20 cellular contexts compared by ENCODE assay signal in the genomic region with DNA sequence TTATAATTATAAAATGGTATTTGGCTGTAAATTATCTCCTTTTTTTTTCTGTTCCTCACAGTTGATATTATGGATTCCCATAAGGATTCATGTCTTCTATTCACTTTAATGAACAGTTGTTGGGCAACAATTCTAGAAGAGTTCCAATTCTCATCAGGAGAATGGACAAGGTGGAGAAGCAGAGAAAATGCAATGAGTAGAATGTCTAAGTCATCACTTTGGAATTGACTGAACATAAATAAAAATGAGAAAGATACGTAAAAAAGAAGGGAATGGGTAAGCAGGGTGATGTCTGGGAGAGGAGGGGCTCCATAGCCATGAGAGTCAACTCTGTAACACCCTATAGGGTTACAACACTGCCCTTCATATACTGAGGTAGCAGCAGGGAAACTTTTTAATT. TPM values are rescaled to one million over a fixed set of nuclear protein-coding genes. Genes with fewer than 3 reads are reported as not detected.
DNase-seq lines count a peak whose midpoint lies in the region; ATAC-seq and TF ChIP-seq lines count a peak whose summit lies in the region.
"Had no signal": no experiment of that assay in that cellular context is flagged by ENCODE, and none has a peak within 500 bp of the region (broad histone marks: within the 10 kb centered on the region; RNA-seq: fewer than 3 reads in every experiment).

No MANE protein-coding gene starts in this region.

- peaks cover 56% of the 10 kb centered on the region for H3K4me1 Mint-ChIP-seq in HFFc6 (ENCODE audit: low read depth)

- peak overlapping the region; percentile 15; the same call in 1 of the 2 replicates for H3K27ac ChIP-seq in ACC112 (ENCODE audit: low read depth, low read length)
- H3K27ac ChIP-seq in mammary epithelial cell (ENCODE audit: insufficient read depth, low read depth, low read length), result no peak overlapping the region
- H3K27ac ChIP-seq in osteoblast (ENCODE audit: low read depth, low read length), result no peak overlapping the region
- H3K27ac ChIP-seq in aorta (ENCODE audit: low read depth in 1 of 2, low read length in 2 of 2), result no peak overlapping the region
- H3K27ac ChIP-seq in Peyer's patch, result no peak overlapping the region
- H3K27ac ChIP-seq: HL-60 had no signal

- H3K9me3 Mint-ChIP-seq in HFFc6, result no peaks in the 10 kb centered on the region
- H3K9me3 Mint-ChIP-seq: CD4-positive, alpha-beta T cell; H9 had no signal

- TF ChIP-seq POLR2A in Peyer's patch (IDR thresholded peaks at IDR 0.05), result no peak

- H4K20me1 ChIP-seq in mammary epithelial cell (ENCODE audit: insufficient read depth, low read length), result no peaks in the 10 kb centered on the region
- H4K20me1 ChIP-seq in osteoblast (ENCODE audit: insufficient read depth, low read length), result no peaks in the 10 kb centered on the region

- H3K36me3 Mint-ChIP-seq in HFFc6 (ENCODE audit: low read depth), result peaks cover 27% of the 10 kb centered on the region

- H3K79me2 ChIP-seq in ACC112 (ENCODE audit: control insufficient read depth, insufficient read depth, low read length, unreplicated experiment), result peaks cover 32% of the 10 kb centered on the region
- H3K79me2 ChIP-seq in mammary epithelial cell (ENCODE audit: insufficient read depth, low read length), result peaks cover 39% of the 10 kb centered on the region
- H3K79me2 ChIP-seq in osteoblast (ENCODE audit: insufficient read depth, low read length), result peaks cover 29% of the 10 kb centered on the region

- H2AFZ ChIP-seq in ACC112 (ENCODE audit: low read length, unreplicated experiment), result peak overlapping the region; percentile 16
- H2AFZ ChIP-seq in mammary epithelial cell (ENCODE audit: low read depth, low read length), result no peak overlapping the region
- H2AFZ ChIP-seq in osteoblast (ENCODE audit: low read length), result no peak overlapping the region

- H3K4me3 Mint-ChIP-seq in HFFc6, result peak overlapping the region; percentile 9; the same call in 1 of the 2 replicates

- H3K36me3 ChIP-seq in ACC112 (ENCODE audit: insufficient read depth, low read length) (peaks cover 13% of the 10 kb centered on the region), mammary epithelial cell (ENCODE audit: insufficient read depth, low read length) (no peaks in the 10 kb centered on the region), osteoblast (ENCODE audit: insufficient read depth, low read length) (no peaks in the 10 kb centered on the region), aorta (ENCODE audit: control insufficient read depth in 1 of 2, insufficient read depth in 2 of 2, low read length in 1 of 2) (no peaks in the 10 kb centered on the region), Peyer's patch (no peaks in the 10 kb centered on the region)
- H3K36me3 ChIP-seq: BE2C had no signal

- CTCF ChIA-PET in mammary epithelial cell (lab: Charles Lee; ENCODE audit: low non-redundant PET), result no interaction called here

- no TSS peak for BruUV-seq in mammary epithelial cell (replicated peaks; lab: Mats Ljungman, UMichigan)

- DNase-seq in HFFc6 (no peak), mammary epithelial cell (no peak), osteoblast (ENCODE audit: insufficient read length, low spot score, missing footprints) (peak; percentile 36), AG08395 (ENCODE audit: low spot score) (no peak), aorta (no peak), Peyer's patch (no peak), cerebellar nuclear complex (lab: John Stamatoyannopoulos, UW) (no peak)
- DNase-seq: BE2C; Calu3; CD4-positive, alpha-beta T cell; DMS53; H9; MV-4-11; NCI-H1417; NCI-H187 treated with DMSO at 0.1 percent for 48 hours; NCI-H446; NK-92 treated with Interleukin-12 subunit alpha and Interleukin-12 subunit beta, amount 100 ng/mL, for 24 hours had no signal

- H3K4me3 ChIP-seq in ACC112 (ENCODE audit: low read depth, low read length) (no peak overlapping the region; the same call in 1 of the 2 replicates), mammary epithelial cell (replicated peaks in 1 of 3; ENCODE audit: insufficient read depth in 1 of 3, low read depth in 2 of 3, low read length in 3 of 3) (no peak overlapping the region), osteoblast (ENCODE audit: insufficient read depth, low read length) (no peak overlapping the region), aorta (ENCODE audit: low read length in 2 of 2) (no peak overlapping the region), Peyer's patch (no peak overlapping the region)

- peak overlapping the region; percentile 81 for H3K27ac Mint-ChIP-seq in HFFc6
- H3K27ac Mint-ChIP-seq: CD4-positive, alpha-beta T cell; H9 had no signal

- TF ChIP-seq CTCF in HFFc6 (IDR thresholded peaks at IDR 0.05) (no peak), mammary epithelial cell (conservative IDR thresholded peaks at IDR 0.05 in 1 of 2, IDR thresholded peaks at IDR 0.05 in 1 of 2; ENCODE audit: extremely low read depth in 1 of 2, insufficient read depth in 1 of 2, low read depth in 1 of 2, low read length in 2 of 2) (no peak), osteoblast (IDR thresholded peaks at IDR 0.05; ENCODE audit: extremely low read depth, low read depth, low read length) (no peak), Peyer's patch (IDR thresholded peaks at IDR 0.05) (no peak)

- H3K9ac ChIP-seq in mammary epithelial cell (ENCODE audit: insufficient read depth, low read length), result no peak overlapping the region

- H3K4me1 ChIP-seq in ACC112 (ENCODE audit: control insufficient read depth, insufficient read depth, low read length, unreplicated experiment) (peaks cover 37% of the 10 kb centered on the region), mammary epithelial cell (ENCODE audit: insufficient read depth, low read length) (peaks cover 25% of the 10 kb centered on the region), osteoblast (ENCODE audit: insufficient read depth, low read length) (peaks cover 24% of the 10 kb centered on the region), aorta (ENCODE audit: control insufficient read depth in 1 of 2, insufficient read depth in 2 of 2, low read length in 2 of 2) (no peaks in the 10 kb centered on the region), Peyer's patch (peaks cover 0 to 11% (median 5%) of the 10 kb centered on the region in 4 donors)
- H3K4me1 ChIP-seq: BE2C had no signal

- dilution Hi-C loops in mammary epithelial cell (cut with HindIII; ENCODE audit: low sequenced_read_pairs), result no loop called here

- ATAC-seq in aorta (ENCODE audit: low FRiP score), result no peak
- ATAC-seq: Right ventricle myocardium inferior had no signal

- 0 out of 2 replicates have a peak, but pooled peaks cover 3% of the 10 kb centered on the region for H3K27me3 Mint-ChIP-seq in HFFc6 (ENCODE audit: insufficient read depth)

- H3K4me2 ChIP-seq in mammary epithelial cell (ENCODE audit: insufficient read depth, low read depth, low read length) (peak overlapping the region; percentile 9), osteoblast (ENCODE audit: insufficient read depth, low read length) (no peak overlapping the region)

- WGBS in mammary epithelial cell (ENCODE audit: low coverage, missing lambda C conversion rate), result 100% methylated on average over 1 of the region's 1 CpG
- WGBS in aorta, 2 donors, result 37 to 48% methylated on average over 1 of the region's 1 CpG

- H3K9me3 ChIP-seq in mammary epithelial cell (replicated peaks; ENCODE audit: insufficient read depth, low read length) (no peaks in the 10 kb centered on the region), osteoblast (ENCODE audit: low read depth, low read length) (no peaks in the 10 kb centered on the region), aorta (ENCODE audit: control insufficient read depth, low read length) (no peaks in the 10 kb centered on the region), Peyer's patch (no peaks in the 10 kb centered on the region)
- H3K9me3 ChIP-seq: BE2C had no signal

- in situ Hi-C loops in mammary epithelial cell (cut with MboI; ENCODE audit: low sequenced_read_pairs in 2 of 2), result loop anchor here in 1 of 2 donors (10.0 kb wide), 1 partner anchor 143 kb away; no protein-coding TSS in a partner anchor

- intact Hi-C loops in mammary epithelial cell (cut with micrococcal nuclease) (loop anchor here (5.0 kb wide), 1 partner anchor 225 kb away; no protein-coding TSS in a partner anchor), aorta (cut with DNase I) (loop anchor here (5.0 kb wide), 2 partner anchors 45 to 50 kb away; no protein-coding TSS in a partner anchor)

- H3K27me3 ChIP-seq in ACC112 (ENCODE audit: insufficient read depth, low read length) (no peaks in the 10 kb centered on the region), mammary epithelial cell (ENCODE audit: insufficient read depth, low read length) (no peaks in the 10 kb centered on the region), osteoblast (ENCODE audit: insufficient read depth, low read length) (no peaks in the 10 kb centered on the region), aorta (ENCODE audit: control insufficient read depth in 1 of 2, insufficient read depth in 2 of 2, low read length in 1 of 2) (no peaks in the 10 kb centered on the region), Peyer's patch (no peaks in the 10 kb centered on the region)

RNA-seq across cellular contexts. Expression of gene CAV2, which starts 1.8 kb away (rescaled TPM):
- 100 to 1,000 TPM; 157 to 229 (median 186) TPM for total RNA-seq in HFFc6 (2021; fragmentation: NEBNext Ultra II Directional; extraction: Animal tissue kit (Norgen Biotek cat#: 25700))
- total RNA-seq in mammary epithelial cell, result 100 to 1,000 TPM; 253 to 385 TPM
- polyA plus RNA-seq in mammary epithelial cell, result 402 TPM
- 674 TPM for polyA minus RNA-seq in mammary epithelial cell
- total RNA-seq in osteoblast, result 62.8 and 67.3 TPM in 2 replicates
- total RNA-seq in aorta, result 100 to 1,000 TPM in 1 of 2 donors, 10 to 100 TPM in 1; 86.7 to 131 TPM
- 10 to 100 TPM; 81.8 to 89.8 TPM for polyA plus RNA-seq in aorta
- 10 to 100 TPM; 11.8 to 13.9 (median 12.6) TPM for total RNA-seq in Peyer's patch
- total RNA-seq: CD4-positive, alpha-beta T cell had no signal

RNA-seq across cellular contexts. Expression of gene CAV1, which starts 27.1 kb away (rescaled TPM):
- total RNA-seq in HFFc6 (2021; fragmentation: NEBNext Ultra II Directional; extraction: Animal tissue kit (Norgen Biotek cat#: 25700)), result 1,000 to 10,000 TPM in 5 of 6 experiments, 100 to 1,000 TPM in 1; 938 to 1,171 (median 1,076) TPM
- total RNA-seq in mammary epithelial cell (100 to 1,000 TPM; 485 to 894 TPM), osteoblast (291 and 337 TPM in 2 replicates), aorta (100 to 1,000 TPM; 229 to 230 TPM), Peyer's patch (10 to 100 TPM; 17.7 to 42.6 (median 27.6) TPM)
- polyA plus RNA-seq in mammary epithelial cell (1,604 TPM), aorta (100 to 1,000 TPM; 133 to 229 TPM)
- polyA minus RNA-seq in mammary epithelial cell, result 2,169 TPM
- total RNA-seq: CD4-positive, alpha-beta T cell had no signal
